Comparison of ENCODE assay signal across 18 cellular contexts in genomic region chr1:246748867-246749266, GRCh38. TPM values are rescaled to one million over a fixed set of nuclear protein-coding genes. Genes with fewer than 3 reads are reported as not detected.
DNase-seq lines count a peak whose midpoint lies in the region; ATAC-seq, FAIRE-seq and TF ChIP-seq lines count a peak whose summit lies in the region.
"Had no signal": no experiment of that assay in that cellular context is flagged by ENCODE, and none has a peak within 500 bp of the region (broad histone marks: within the 10 kb centered on the region; RNA-seq: fewer than 3 reads in every experiment).

No MANE protein-coding gene starts in this region.

- TF ChIP-seq EP300 in A549 (IDR thresholded peaks at IDR 0.05) = no peak

- POLR2A ChIA-PET in A549 (lab: Yijun Ruan, JAX) = no interaction called here

- H3K9me3 ChIP-seq in A549 = no peaks in the 10 kb centered on the region
- H3K9me3 ChIP-seq: gastroesophageal sphincter, mucosa of descending colon, pancreas had no signal

- no peak overlapping the region for H3K4me2 ChIP-seq in A549

- no peaks in the 10 kb centered on the region for H3K27me3 ChIP-seq in HL-60 (ENCODE audit: insufficient read depth, poor library complexity, severe bottlenecking)
- H3K27me3 ChIP-seq: gastroesophageal sphincter, pancreas had no signal

- DNase-seq in A549 (ENCODE audit: low read depth in 1 of 2, low spot score in 1 of 2) (no peak), HL-60 (ENCODE audit: low read depth in 1 of 2, low spot score in 1 of 2) (peak in 1 of 2 experiments; percentile 35), T1000 (lab: John Stamatoyannopoulos, UW) (peak; percentile 26), islet precursor cell (peak; percentile 78), NCI-H2029 (lab: John Stamatoyannopoulos, UW) (no peak), Ammon's horn (ENCODE audit: low spot score) (no peak), D721Med (ENCODE audit: insufficient read length, low spot score) (no peak)
- DNase-seq: activated CD4-positive, alpha-beta memory T cell treated with anti-CD3 and anti-CD28 coated beads, Interleukin-2, amount 10 ng/mL, durations not matched to agents 7 days and 5 days; activated effector memory CD4-positive, alpha-beta T cell treated with anti-CD3 and anti-CD28 coated beads, Interleukin-2, amount 50 U/mL, for 16 hours; DMS79 treated with DMSO at 0.1 percent for 48 hours; effector CD8-positive, alpha-beta T cell; mucosa of descending colon; NCI-H1105 treated with DMSO at 0.1 percent for 48 hours; NCI-H446 treated with DMSO at 0.1 percent for 48 hours; pancreas had no signal

- H3K4me3 ChIP-seq in A549 = no peak overlapping the region
- no peak overlapping the region for H3K4me3 ChIP-seq in HL-60 (replicated peaks; ENCODE audit: insufficient read depth, low read length)
- H3K4me3 ChIP-seq: gastroesophageal sphincter, mucosa of descending colon, pancreas had no signal

- no peak for TF ChIP-seq CTCF in A549 (IDR thresholded peaks at IDR 0.05)
- no peak for TF ChIP-seq CTCF in HL-60 (IDR thresholded peaks at IDR 0.05; ENCODE audit: insufficient read depth, low read length)
- TF ChIP-seq CTCF in D721Med (IDR thresholded peaks at IDR 0.05; ENCODE audit: insufficient read depth, missing control alignments) = no peak

- CTCF ChIA-PET in A549 (lab: Yijun Ruan, JAX) = interaction anchor here (0.6 to 4.0 kb wide), 3 partner anchors 14 to 1595 kb away, joined by 3 to 17 read pairs (median 3); no protein-coding TSS in a partner anchor

- TF ChIP-seq POLR2A in A549 (IDR thresholded peaks at IDR 0.05; ENCODE audit: low read length) = no peak

- no peaks in the 10 kb centered on the region for H3K4me1 ChIP-seq in A549
- H3K4me1 ChIP-seq: gastroesophageal sphincter, pancreas had no signal

- WGBS in A549 (ENCODE audit: missing lambda C conversion rate) = 86% methylated on average over 12 of the region's 12 CpGs

- no peak for TF ChIP-seq RAD21 in A549 (conservative IDR thresholded peaks at IDR 0.05 in 1 of 2, IDR thresholded peaks at IDR 0.05 in 1 of 2)

- FAIRE-seq in A549 (lab: Jason Lieb, UNC) (no peak), D721Med (lab: Jason Lieb, UNC) (no peak)
- FAIRE-seq: GM12892, pancreas had no signal

- ATAC-seq in A549 = 0 out of 6 replicates have a peak, but pooled peaks of 1 of the 2 experiments have one; percentile 34
- ATAC-seq in HG03439 (IDR thresholded peaks at IDR 0.05; ENCODE audit: unreplicated experiment) = no peak
- ATAC-seq: gastroesophageal sphincter, mucosa of descending colon, pancreas had no signal

- H3K27ac ChIP-seq in A549 (no peak overlapping the region), HL-60 (replicated peaks) (0 out of 2 replicates have a peak overlapping the region, but pooled peaks have one; percentile 16)
- H3K27ac ChIP-seq: gastroesophageal sphincter, pancreas had no signal

TF ChIP-seq in A549, 52 proteins besides CTCF, POLR2A, EP300 and RAD21:
- TF ChIP-seq FOSL2 (IDR thresholded peaks at IDR 0.05) = no peak
- TF ChIP-seq FOSL2 (CRISPR knock-in tag; IDR thresholded peaks at IDR 0.05) = peak; percentile 52
- TF ChIP-seq NR3C1 (IDR thresholded peaks at IDR 0.05) = no peak
TF ChIP-seq in A549: peak in this region for 1.

RNA-seq across cellular contexts. Expression of gene SCCPDH, which starts 24.7 kb away (rescaled TPM):
- 45.2 and 59.8 TPM in 2 replicates for polyA plus RNA-seq in A549 (2011; rRNA removed)
- 26.1 and 26.8 TPM in 2 replicates for polyA plus RNA-seq in A549 (2012; cell fraction: cytosol; rRNA removed)
- 12.6 and 15.4 TPM in 2 replicates for polyA plus RNA-seq in A549 (2012; cell fraction: nucleus; rRNA removed)
- polyA plus RNA-seq in A549 (2017; fragmentation: RNase III; extraction: RNeasy Plus Mini Kit Qiagen cat#74134 plus additional on column Dnase treatment) = 49.3 to 50.0 TPM (median 49.3 TPM) in 3 replicates
- polyA minus RNA-seq in A549 (2011; rRNA and poly(A)+ RNA removed) = 12.6 and 14.1 TPM in 2 replicates

Comparison
In these comparisons a context has a peak if more than half of its experiments do, and no peak if none do; other contexts are left out.
1. DNase-seq: peak in T1000 (single experiment) and islet precursor cell (single experiment); none in A549 (0 of 2), NCI-H2029 (single experiment), Ammon's horn (single experiment) and D721Med (single experiment).